Comparison of ENCODE assay signal across 1 cellular context in genomic region chr5:141651728-141652105, GRCh38.
TF ChIP-seq lines count a peak whose summit lies in the region.

No MANE protein-coding gene starts in this region.

TF ChIP-seq in H1, 55 proteins besides CTCF, POLR2A, EP300 and RAD21:
- TF ChIP-seq TAF7 (optimal IDR thresholded peaks at IDR 0.05; ENCODE audit: borderline replicate concordance, low read depth, low read length) (no peak), SIRT6 (IDR thresholded peaks at IDR 0.05; ENCODE audit: low read length) (no peak), SIX5 (IDR thresholded peaks at IDR 0.05; ENCODE audit: low read depth, low read length) (no peak), CHD2 (IDR thresholded peaks at IDR 0.05; ENCODE audit: low read length) (no peak), TEAD4 (IDR thresholded peaks at IDR 0.05; ENCODE audit: low read depth, low read length) (no peak)
TF ChIP-seq in H1: peak in this region for 0.
